ENCODE assay signal across 9 cellular contexts in genomic region chr5:164597293-164597900, GRCh38.
DNase-seq lines count a peak whose midpoint lies in the region; ATAC-seq, FAIRE-seq and TF ChIP-seq lines count a peak whose summit lies in the region.
"Had no signal": no experiment of that assay in that cellular context is flagged by ENCODE, and none has a peak within 500 bp of the region (broad histone marks: within the 10 kb centered on the region; RNA-seq: fewer than 3 reads in every experiment).

No MANE protein-coding gene starts in this region.

- no peaks in the 10 kb centered on the region; the same call in 1 of the 2 replicates for H3K4me1 ChIP-seq in DOHH2 (ENCODE audit: control insufficient read depth, low read length)
- no peaks in the 10 kb centered on the region for H3K4me1 ChIP-seq in esophagus squamous epithelium

- TF ChIP-seq CTCF in DOHH2 (IDR thresholded peaks at IDR 0.05; ENCODE audit: low read depth, low read length, poor library complexity, severe bottlenecking) (peak; percentile 53), bronchial epithelial cell (IDR thresholded peaks at IDR 0.05; ENCODE audit: insufficient read depth, low read length, severe bottlenecking) (peak; percentile 39), esophagus squamous epithelium (IDR thresholded peaks at IDR 0.05) (peak in 2 of 6 experiments; percentile 7 to 14)

- no peaks in the 10 kb centered on the region for H4K20me1 ChIP-seq in DOHH2 (ENCODE audit: control insufficient read depth, insufficient read depth, low read depth, low read length)

- H3K9me3 ChIP-seq in DOHH2 (ENCODE audit: control insufficient read depth, insufficient read depth, low read length) (peaks cover 5% of the 10 kb centered on the region; the same call in 1 of the 2 replicates), esophagus squamous epithelium (peaks cover 0 to 6% (median 0%) of the 10 kb centered on the region in 3 donors)
- H3K9me3 ChIP-seq: neutrophil had no signal

- DNase-seq in bronchial epithelial cell (ENCODE audit: low read depth) (peak; percentile 20), GDM1 (lab: John Stamatoyannopoulos, UW) (no peak), DMS114 treated with DMSO at 0.1 percent for 48 hours (lab: John Stamatoyannopoulos, UW; ENCODE audit: unreplicated experiment) (no peak), occipital lobe (lab: John Stamatoyannopoulos, UW) (no peak), esophagus squamous epithelium (lab: John Stamatoyannopoulos, UW) (no peak)

- no peak for TF ChIP-seq POLR2A in esophagus squamous epithelium (IDR thresholded peaks at IDR 0.05)

- peak; percentile 79 for ATAC-seq in GM21360 (IDR thresholded peaks at IDR 0.05; ENCODE audit: unreplicated experiment)
- ATAC-seq in HG03469 (IDR thresholded peaks at IDR 0.05; ENCODE audit: unreplicated experiment): peak; percentile 82

- no peaks in the 10 kb centered on the region for H3K36me3 ChIP-seq in DOHH2 (ENCODE audit: control insufficient read depth, low read length)
- no peaks in the 10 kb centered on the region for H3K36me3 ChIP-seq in bronchial epithelial cell (ENCODE audit: control insufficient read depth, insufficient read depth, low read length)
- no peaks in the 10 kb centered on the region for H3K36me3 ChIP-seq in esophagus squamous epithelium
- H3K36me3 ChIP-seq: neutrophil had no signal

- intact Hi-C loops in esophagus squamous epithelium (cut with DNase I): no loop called here

- no peaks in the 10 kb centered on the region for H3F3A ChIP-seq in DOHH2 (ENCODE audit: control insufficient read depth, insufficient read depth)

- FAIRE-seq in bronchial epithelial cell (lab: Jason Lieb, UNC): no peak

- no peak overlapping the region for H3K4me2 ChIP-seq in DOHH2 (ENCODE audit: low read length)

- no peaks in the 10 kb centered on the region for H3K9me2 ChIP-seq in DOHH2 (replicated peaks; ENCODE audit: control insufficient read depth, low read length)

- H3K27ac ChIP-seq in DOHH2 (ENCODE audit: low read depth, low read length): no peak overlapping the region
- no peak overlapping the region for H3K27ac ChIP-seq in esophagus squamous epithelium
- H3K27ac ChIP-seq: neutrophil had no signal

- no peaks in the 10 kb centered on the region for H3K79me2 ChIP-seq in DOHH2 (ENCODE audit: control insufficient read depth, low read length)

- H3K4me3 ChIP-seq in DOHH2 (ENCODE audit: low read length) (no peak overlapping the region), bronchial epithelial cell (ENCODE audit: low read depth, low read length) (no peak overlapping the region), esophagus squamous epithelium (no peak overlapping the region)

- H3K27me3 ChIP-seq in DOHH2 (ENCODE audit: control insufficient read depth, low read length) (no peaks in the 10 kb centered on the region), bronchial epithelial cell (ENCODE audit: control insufficient read depth, insufficient read depth, low read length) (no peaks in the 10 kb centered on the region), esophagus squamous epithelium (no peaks in the 10 kb centered on the region)
- H3K27me3 ChIP-seq: neutrophil had no signal

- WGBS in esophagus squamous epithelium, 2 donors: 41 to 45% methylated on average over 5 of the region's 5 CpGs
